Comparison of ENCODE assay signal across 19 cellular contexts in the genomic region with DNA sequence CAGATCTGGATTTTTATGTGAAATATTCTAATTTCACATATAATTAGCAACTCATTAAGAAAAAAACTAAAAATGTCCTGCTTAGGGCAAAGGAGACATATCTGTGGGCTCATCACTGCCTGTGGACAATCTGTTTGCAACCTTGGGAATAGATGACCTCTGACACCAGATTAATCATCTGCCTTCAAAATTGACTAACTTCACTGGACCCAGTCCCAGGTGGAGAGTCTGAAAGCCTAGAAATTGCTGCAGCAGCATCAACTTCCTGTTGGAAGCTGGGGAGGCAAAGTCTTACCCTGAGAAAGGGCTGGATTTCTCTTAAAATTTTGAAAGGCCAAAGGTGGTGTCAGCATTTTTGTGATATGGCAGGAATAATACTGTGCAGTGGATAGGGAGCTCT.
DNase-seq lines count a peak whose midpoint lies in the region; ATAC-seq, FAIRE-seq and TF ChIP-seq lines count a peak whose summit lies in the region.
"Had no signal": no experiment of that assay in that cellular context is flagged by ENCODE, and none has a peak within 500 bp of the region (broad histone marks: within the 10 kb centered on the region; RNA-seq: fewer than 3 reads in every experiment).

No MANE protein-coding gene starts in this region.

- TF ChIP-seq POLR2A in A549 (IDR thresholded peaks at IDR 0.05; ENCODE audit: low read length) (no peak), H54 (IDR thresholded peaks at IDR 0.05; ENCODE audit: low read depth, low read length) (no peak)

- H3K36me3 ChIP-seq in BE2C = no peaks in the 10 kb centered on the region
- H3K36me3 ChIP-seq: BLaER1, SJCRH30 had no signal

- H3K27me3 ChIP-seq in BE2C = no peaks in the 10 kb centered on the region
- H3K27me3 ChIP-seq: BLaER1, SJCRH30 had no signal

- CTCF ChIA-PET in A549 (lab: Yijun Ruan, JAX) = interaction anchor here (1.8 kb wide), 1 partner anchor 22 kb away, joined by 6 read pairs; no protein-coding TSS in a partner anchor

- FAIRE-seq in A549 (lab: Jason Lieb, UNC) (no peak), H54 (lab: Jason Lieb, UNC) (peak; percentile 58)
- FAIRE-seq: HepG2 had no signal

- H3K9me3 ChIP-seq in A549 (peaks cover 13% of the 10 kb centered on the region; the same call in 1 of the 3 replicates), BE2C (no peaks in the 10 kb centered on the region)

- no peak overlapping the region for H3K4me2 ChIP-seq in A549
- H3K4me2 ChIP-seq: BLaER1 had no signal

- no peak overlapping the region for H3K27ac ChIP-seq in A549
- H3K27ac ChIP-seq: BLaER1, SJCRH30 had no signal

- no peak for TF ChIP-seq EP300 in A549 (IDR thresholded peaks at IDR 0.05)

- TF ChIP-seq CTCF in A549 (IDR thresholded peaks at IDR 0.05) = no peak
- no peak for TF ChIP-seq CTCF in choroid plexus epithelial cell (conservative IDR thresholded peaks at IDR 0.05; ENCODE audit: low read depth, low read length)
- no peak for TF ChIP-seq CTCF in BE2C (IDR thresholded peaks at IDR 0.05; ENCODE audit: low read depth, low read length)

- no peak for TF ChIP-seq RAD21 in A549 (conservative IDR thresholded peaks at IDR 0.05 in 1 of 2, IDR thresholded peaks at IDR 0.05 in 1 of 2)

- H3K4me3 ChIP-seq in A549 = no peak overlapping the region
- H3K4me3 ChIP-seq in choroid plexus epithelial cell (ENCODE audit: low read depth, low read length) = no peak overlapping the region
- H3K4me3 ChIP-seq in BE2C (ENCODE audit: low read depth, low read length) = no peak overlapping the region
- H3K4me3 ChIP-seq: BLaER1, SJCRH30 had no signal

- H3K4me1 ChIP-seq in A549 = 0 out of 3 replicates have a peak, but pooled peaks cover 5% of the 10 kb centered on the region
- H3K4me1 ChIP-seq in BE2C = no peaks in the 10 kb centered on the region

- ATAC-seq in A549 (no peak), HG02763 (IDR thresholded peaks at IDR 0.05; ENCODE audit: unreplicated experiment) (no peak)
- ATAC-seq: HepG2, PC-3 had no signal

- DNase-seq in A549 (ENCODE audit: low read depth in 1 of 2, low spot score in 1 of 2) (no peak), H54 (ENCODE audit: insufficient read length, low spot score) (no peak), choroid plexus epithelial cell (ENCODE audit: low read depth) (peak; percentile 14), kidney tubule cell (ENCODE audit: low spot score) (peak; percentile 41), BE2C (no peak), pons (ENCODE audit: low spot score) (no peak), cortex of kidney (lab: John Stamatoyannopoulos, UW) (no peak)
- DNase-seq: 8988T; CD4-positive, alpha-beta memory T cell; DMS153; KG1; NCI-H1417 treated with DMSO at 0.1 percent for 48 hours; NCI-H1930; NCI-H526; PC-3; SJCRH30 had no signal

- POLR2A ChIA-PET in A549 (lab: Yijun Ruan, JAX) = no interaction called here

TF ChIP-seq in A549, 52 proteins besides CTCF, POLR2A, EP300 and RAD21:
- TF ChIP-seq ESRRA (IDR thresholded peaks at IDR 0.05; ENCODE audit: borderline replicate concordance, low read length) = no peak
- TF ChIP-seq MAFK (IDR thresholded peaks at IDR 0.05; ENCODE audit: partially characterized antibody) = peak; percentile 20

Comparison
In these comparisons a context has a peak if more than half of its experiments do, and no peak if none do; other contexts are left out.
1. DNase-seq: peak in choroid plexus epithelial cell (single experiment) and kidney tubule cell (single experiment); none in A549 (0 of 2), H54 (single experiment), BE2C (single experiment), pons (single experiment) and cortex of kidney (single experiment).